ENCODE assay signal across 23 cellular contexts in the genomic region with DNA sequence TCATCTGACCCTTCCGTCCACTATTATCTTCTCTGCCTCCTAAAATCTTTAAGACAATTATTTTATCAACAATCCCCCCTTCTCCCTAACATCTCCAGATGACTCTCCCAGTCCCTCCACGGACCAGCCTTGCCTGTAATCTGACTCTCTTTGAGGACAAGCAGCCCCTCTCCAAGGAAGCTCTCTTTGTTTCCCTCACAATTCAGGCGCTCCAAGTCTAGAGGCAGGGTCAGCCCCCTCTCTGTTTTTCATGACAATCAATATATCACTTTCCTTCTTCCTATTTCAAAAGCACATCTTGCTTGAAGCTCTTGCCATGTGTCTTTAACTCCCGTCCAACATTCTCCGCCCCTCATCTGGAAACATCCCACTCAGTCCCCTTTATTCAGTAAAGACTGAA.
"Had no signal": no experiment of that assay in that cellular context is flagged by ENCODE, and none has a peak within 500 bp of the region (broad histone marks: within the 10 kb centered on the region; RNA-seq: fewer than 3 reads in every experiment).

No MANE protein-coding gene starts in this region.

- H3K27me3 Mint-ChIP-seq: activated CD4-positive, alpha-beta T cell treated with anti-CD3 and anti-CD28 coated beads, Interleukin-2, amount 10 ng/mL, durations not matched to agents 24 days and 14 days; stimulated activated memory B cell treated with anti-CD40 and anti-IgM and Interleukin-4, amounts not matched to agents 10 μg/mL and 1 μg/mL and 100 μg/mL, for 72 hours had no signal

- H3K4me3 Mint-ChIP-seq: activated CD4-positive, alpha-beta T cell treated with anti-CD3 and anti-CD28 coated beads, Interleukin-2, amount 10 ng/mL, durations not matched to agents 24 days and 14 days; activated CD8-positive, alpha-beta T cell treated with anti-CD3 and anti-CD28 coated beads, Interleukin-2, amount 10 ng/mL, durations not matched to agents 7 days and 5 days; activated T-cell treated with anti-CD3 and anti-CD28 coated beads, Interleukin-2, amount 50 U/mL, for 4 hours; mesothelial cell of epicardium; stimulated activated memory B cell treated with anti-CD40 and anti-IgM and Interleukin-4, amounts not matched to agents 10 μg/mL and 1 μg/mL and 100 μg/mL, for 72 hours had no signal

- H3K36me3 Mint-ChIP-seq: mesothelial cell of epicardium; stimulated activated memory B cell treated with anti-CD40 and anti-IgM and Interleukin-4, amounts not matched to agents 10 μg/mL and 1 μg/mL and 100 μg/mL, for 72 hours had no signal

- H3K27ac Mint-ChIP-seq: activated CD4-positive, alpha-beta T cell treated with anti-CD3 and anti-CD28 coated beads, Interleukin-2, amount 10 ng/mL, durations not matched to agents 24 days and 14 days; activated CD8-positive, alpha-beta T cell treated with anti-CD3 and anti-CD28 coated beads, Interleukin-2, amount 10 ng/mL, durations not matched to agents 7 days and 5 days; mesothelial cell of epicardium; stimulated activated memory B cell treated with anti-CD40 and anti-IgM and Interleukin-4, amounts not matched to agents 10 μg/mL and 1 μg/mL and 100 μg/mL, for 72 hours had no signal

- H3K9me3 ChIP-seq: breast epithelium, ovary, right lobe of liver, testis had no signal

- H3K27me3 ChIP-seq: breast epithelium, esophagus muscularis mucosa, gastroesophageal sphincter, heart left ventricle, ovary, right lobe of liver, testis, upper lobe of left lung had no signal

- H3K9me3 Mint-ChIP-seq: activated CD4-positive, alpha-beta T cell treated with anti-CD3 and anti-CD28 coated beads, Interleukin-2, amount 10 ng/mL, durations not matched to agents 24 days and 14 days; activated T-cell treated with anti-CD3 and anti-CD28 coated beads, Interleukin-2, amount 50 U/mL, for 4 hours had no signal

- H3K4me3 ChIP-seq: breast epithelium, esophagus muscularis mucosa, gastroesophageal sphincter, heart left ventricle, lung, ovary, right lobe of liver, smooth muscle cell, testis, upper lobe of left lung had no signal

- DNase-seq: activated CD4-positive, alpha-beta T cell treated with anti-CD3 and anti-CD28 coated beads, Interleukin-2, amount 10 ng/mL, durations not matched to agents 24 days and 14 days; activated CD8-positive, alpha-beta T cell treated with anti-CD3 and anti-CD28 coated beads, Interleukin-2, amount 10 ng/mL, durations not matched to agents 7 days and 5 days; activated naive CD4-positive, alpha-beta T cell treated with anti-CD3 and anti-CD28 coated beads, Interleukin-2, amount 50 U/mL, for 16 hours; activated T-cell treated with anti-CD3 and anti-CD28 coated beads, Interleukin-2, amount 50 U/mL, for 4 hours; aorta; cerebellar nuclear complex; cortex of kidney; effector CD4-positive, alpha-beta T cell; heart left ventricle; right lobe of liver; stimulated activated CD4-positive, alpha-beta T cell treated with anti-CD3 and anti-CD28 coated beads, Interleukin-4, amount 100 ng/mL, for 24 hours; T-helper 1 cell; T-helper 9 cell; testis; upper lobe of left lung had no signal

- H3K36me3 ChIP-seq: breast epithelium, esophagus muscularis mucosa, gastroesophageal sphincter, heart left ventricle, ovary, right lobe of liver, upper lobe of left lung had no signal

- H3K27ac ChIP-seq: breast epithelium, esophagus muscularis mucosa, gastroesophageal sphincter, heart left ventricle, ovary, right lobe of liver, testis, upper lobe of left lung had no signal

- H3K4me1 Mint-ChIP-seq: activated CD4-positive, alpha-beta T cell treated with anti-CD3 and anti-CD28 coated beads, Interleukin-2, amount 10 ng/mL, durations not matched to agents 24 days and 14 days; stimulated activated memory B cell treated with anti-CD40 and anti-IgM and Interleukin-4, amounts not matched to agents 10 μg/mL and 1 μg/mL and 100 μg/mL, for 72 hours had no signal

- H3K4me1 ChIP-seq: breast epithelium, heart left ventricle, right lobe of liver, testis, upper lobe of left lung had no signal
